Comparison of ENCODE assay signal across 19 cellular contexts in the genomic region with DNA sequence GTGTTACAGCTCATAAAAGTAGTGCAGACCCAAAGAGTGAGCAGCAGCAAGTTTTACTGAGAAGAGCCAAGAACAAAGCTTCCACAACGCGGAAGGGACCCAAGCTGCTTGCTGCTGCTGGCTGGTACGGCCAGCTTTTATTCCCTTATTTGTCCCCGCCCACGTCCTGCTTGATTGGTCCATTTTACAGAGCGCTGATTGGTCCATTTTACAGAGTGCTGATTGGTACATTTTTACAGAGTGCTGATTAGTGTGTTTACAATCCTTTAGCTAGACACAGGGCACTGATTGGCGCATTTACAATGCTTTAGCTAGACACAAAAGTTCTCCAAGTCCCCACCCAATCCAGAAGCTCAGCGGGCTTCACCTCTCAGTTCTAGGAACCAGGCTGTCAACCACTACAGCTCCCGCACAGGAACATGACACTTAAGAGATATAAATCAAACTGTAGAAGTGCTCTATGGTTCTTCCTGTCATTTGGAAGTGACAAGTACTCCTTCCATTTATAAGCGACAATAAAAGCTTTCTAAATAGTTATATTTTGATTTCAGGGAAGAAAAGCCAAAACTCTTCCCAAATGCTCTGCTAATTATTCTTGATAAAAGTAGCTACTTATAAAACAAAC.
"Had no signal": no experiment of that assay in that cellular context is flagged by ENCODE, and none has a peak within 500 bp of the region (broad histone marks: within the 10 kb centered on the region; RNA-seq: fewer than 3 reads in every experiment).

No MANE protein-coding gene starts in this region.

- DNase-seq: cortex of kidney; effector memory CD4-positive, alpha-beta T cell; gastrocnemius medialis; heart right ventricle; hypothalamus; islet precursor cell; mammary epithelial cell; naive thymus-derived CD4-positive, alpha-beta T cell; nephron progenitor cell; psoas muscle; spleen; stimulated activated CD4-positive, alpha-beta T cell treated with anti-CD3 and anti-CD28 coated beads, Interleukin-15, amount 100 ng/mL, for 24 hours; stimulated activated CD4-positive, alpha-beta T cell treated with anti-CD3 and anti-CD28 coated beads, Interleukin-1b, Interleukin-23, amount 100 ng/mL, for 48 hours; stimulated activated CD4-positive, alpha-beta T cell treated with anti-CD3 and anti-CD28 coated beads, Interleukin-4, amount 100 ng/mL, for 24 hours; transverse colon had no signal

- H3K36me3 ChIP-seq: transverse colon had no signal

- H3K27me3 ChIP-seq: esophagus muscularis mucosa, gastrocnemius medialis, heart right ventricle, spleen, transverse colon had no signal

- H3K27ac ChIP-seq: epithelial cell of prostate, esophagus muscularis mucosa, gastrocnemius medialis, heart right ventricle, parathyroid adenoma, psoas muscle, spleen, thoracic aorta, transverse colon had no signal

- H3K4me1 ChIP-seq: parathyroid adenoma, spleen, transverse colon had no signal

- H3K9me3 ChIP-seq: esophagus muscularis mucosa, gastrocnemius medialis had no signal

- H3K4me3 ChIP-seq: esophagus muscularis mucosa, gastrocnemius medialis, heart right ventricle, psoas muscle, spleen, thoracic aorta, transverse colon had no signal
